14 cellular contexts compared by ENCODE assay signal in the genomic region with DNA sequence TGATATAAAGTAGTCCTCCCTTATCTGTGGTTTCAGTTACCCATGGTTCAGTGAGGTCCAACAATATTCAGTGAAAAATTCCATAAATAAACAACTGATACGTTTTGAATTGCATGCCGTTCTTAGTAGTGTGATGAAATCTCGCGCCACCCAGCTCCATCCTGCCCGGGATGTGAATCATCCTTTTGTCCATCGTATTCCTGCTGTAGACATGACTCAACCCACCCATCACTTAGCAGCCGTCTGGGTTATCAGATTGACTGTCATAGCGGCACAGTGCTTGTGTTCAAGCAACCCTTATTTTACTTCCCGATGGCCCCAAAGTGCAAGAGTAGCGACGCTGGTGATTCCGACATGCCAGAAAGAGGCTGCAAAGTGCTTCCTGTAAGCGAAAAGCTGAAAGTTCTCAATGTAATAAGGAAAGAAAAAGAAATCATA. TPM values are rescaled to one million over a fixed set of nuclear protein-coding genes. Genes with fewer than 3 reads are reported as not detected.
DNase-seq lines count a peak whose midpoint lies in the region; ATAC-seq, FAIRE-seq and TF ChIP-seq lines count a peak whose summit lies in the region.
"Had no signal": no experiment of that assay in that cellular context is flagged by ENCODE, and none has a peak within 500 bp of the region (broad histone marks: within the 10 kb centered on the region; RNA-seq: fewer than 3 reads in every experiment).

No MANE protein-coding gene starts in this region.

- H3K27me3 ChIP-seq in astrocyte (ENCODE audit: insufficient read depth, low read length): no peaks in the 10 kb centered on the region
- H3K27me3 ChIP-seq: ovary, upper lobe of right lung had no signal

- peaks cover 6% of the 10 kb centered on the region for H3K4me1 ChIP-seq in astrocyte (ENCODE audit: insufficient read depth, low read length)
- H3K4me1 ChIP-seq: upper lobe of right lung had no signal

- CTCF ChIA-PET in activated CD4-positive, alpha-beta memory T cell treated with anti-CD3 and anti-CD28 coated beads for 36 hours (lab: Charles Lee): no interaction called here

- H3K4me3 ChIP-seq in astrocyte (ENCODE audit: insufficient read depth, low read depth, low read length): peak overlapping the region; percentile 48
- H3K4me3 ChIP-seq: ovary, upper lobe of right lung had no signal

- peak; percentile 78 for FAIRE-seq in astrocyte (lab: Jason Lieb, UNC)

- peaks cover 15% of the 10 kb centered on the region for H3K36me3 Mint-ChIP-seq in astrocyte (ENCODE audit: low read depth, unreplicated experiment)
- no peaks in the 10 kb centered on the region for H3K36me3 Mint-ChIP-seq in activated CD4-positive, alpha-beta memory T cell treated with anti-CD3 and anti-CD28 coated beads for 36 hours
- H3K36me3 Mint-ChIP-seq: activated naive CD8-positive, alpha-beta T cell; CD8-positive, alpha-beta memory T cell had no signal

- no peaks in the 10 kb centered on the region for H3K36me3 ChIP-seq in astrocyte (ENCODE audit: insufficient read depth, low read length)
- H3K36me3 ChIP-seq: ovary, upper lobe of right lung had no signal

- ATAC-seq in GM19328 (IDR thresholded peaks at IDR 0.05; ENCODE audit: unreplicated experiment): no peak
- ATAC-seq: activated CD8-positive, alpha-beta T cell treated with anti-CD3 and anti-CD28 coated beads, Interleukin-2, amount 10 ng/mL, durations not matched to agents 7 days and 5 days; left lobe of liver; upper lobe of right lung had no signal

- H3K9me3 ChIP-seq in astrocyte (ENCODE audit: insufficient read depth, low read depth, low read length): no peaks in the 10 kb centered on the region
- H3K9me3 ChIP-seq: ovary, upper lobe of right lung had no signal

- H3K4me2 ChIP-seq in astrocyte (ENCODE audit: low read length): peak overlapping the region; percentile 76

- peaks cover 1% of the 10 kb centered on the region for H3K27me3 Mint-ChIP-seq in astrocyte (ENCODE audit: low read depth, unreplicated experiment)
- no peaks in the 10 kb centered on the region for H3K27me3 Mint-ChIP-seq in activated CD4-positive, alpha-beta memory T cell treated with anti-CD3 and anti-CD28 coated beads for 36 hours
- H3K27me3 Mint-ChIP-seq: activated naive CD8-positive, alpha-beta T cell had no signal

- H3K27ac ChIP-seq in astrocyte (ENCODE audit: low read depth, low read length): peak overlapping the region; percentile 52
- H3K27ac ChIP-seq: ovary, upper lobe of right lung had no signal

- POLR2A ChIA-PET in activated CD4-positive, alpha-beta memory T cell treated with anti-CD3 and anti-CD28 coated beads for 36 hours (lab: Charles Lee): no interaction called here

- peaks cover 18% of the 10 kb centered on the region for H3K4me1 Mint-ChIP-seq in astrocyte (ENCODE audit: low read depth, unreplicated experiment)
- no peaks in the 10 kb centered on the region for H3K4me1 Mint-ChIP-seq in activated CD4-positive, alpha-beta memory T cell treated with anti-CD3 and anti-CD28 coated beads for 36 hours (ENCODE audit: low read depth)
- H3K4me1 Mint-ChIP-seq: CD8-positive, alpha-beta memory T cell had no signal

- H3K79me2 ChIP-seq in astrocyte (ENCODE audit: insufficient read depth, low read length): no peaks in the 10 kb centered on the region

- intact Hi-C loops in activated CD4-positive, alpha-beta memory T cell treated with anti-CD3 and anti-CD28 coated beads for 36 hours (cut with micrococcal nuclease): no loop called here

- H2AFZ ChIP-seq in astrocyte (ENCODE audit: low read depth, low read length): peak overlapping the region; percentile 62

- peak overlapping the region; percentile 80 for H3K4me3 Mint-ChIP-seq in astrocyte (ENCODE audit: unreplicated experiment)
- H3K4me3 Mint-ChIP-seq in activated CD4-positive, alpha-beta memory T cell treated with anti-CD3 and anti-CD28 coated beads for 36 hours: no peak overlapping the region
- H3K4me3 Mint-ChIP-seq: activated CD8-positive, alpha-beta T cell treated with anti-CD3 and anti-CD28 coated beads, Interleukin-2, amount 10 ng/mL, durations not matched to agents 7 days and 5 days; activated naive CD8-positive, alpha-beta T cell; CD8-positive, alpha-beta memory T cell had no signal

- DNase-seq in AG20443 (ENCODE audit: low spot score) (peak; percentile 32), M059J (ENCODE audit: low read depth) (peak; percentile 86), astrocyte (ENCODE audit: low read depth) (peak; percentile 89), islet precursor cell (peak; percentile 82), cerebellar nuclear complex (lab: John Stamatoyannopoulos, UW) (no peak), cerebellum (ENCODE audit: low spot score) (no peak)
- no peak for DNase-seq in activated CD4-positive, alpha-beta memory T cell treated with anti-CD3 and anti-CD28 coated beads for 36 hours
- DNase-seq: activated CD8-positive, alpha-beta T cell treated with anti-CD3 and anti-CD28 coated beads, Interleukin-2, amount 10 ng/mL, durations not matched to agents 7 days and 5 days; CD8-positive, alpha-beta memory T cell; ovary; upper lobe of right lung had no signal

- peaks cover 12% of the 10 kb centered on the region for H3K9me3 Mint-ChIP-seq in astrocyte (ENCODE audit: unreplicated experiment)
- H3K9me3 Mint-ChIP-seq in activated CD4-positive, alpha-beta memory T cell treated with anti-CD3 and anti-CD28 coated beads for 36 hours: no peaks in the 10 kb centered on the region

- H3K27ac Mint-ChIP-seq in astrocyte (ENCODE audit: unreplicated experiment): peak overlapping the region; percentile 98
- H3K27ac Mint-ChIP-seq in activated CD4-positive, alpha-beta memory T cell treated with anti-CD3 and anti-CD28 coated beads for 36 hours: no peak overlapping the region
- H3K27ac Mint-ChIP-seq: activated CD8-positive, alpha-beta T cell treated with anti-CD3 and anti-CD28 coated beads, Interleukin-2, amount 10 ng/mL, durations not matched to agents 7 days and 5 days; activated naive CD8-positive, alpha-beta T cell; CD8-positive, alpha-beta memory T cell had no signal

- H3K9ac ChIP-seq in astrocyte (ENCODE audit: low read length): peak overlapping the region; percentile 52

- TF ChIP-seq CTCF in astrocyte (IDR thresholded peaks at IDR 0.05; ENCODE audit: insufficient read depth, low read depth, low read length): no peak

- no peaks in the 10 kb centered on the region for H4K20me1 ChIP-seq in astrocyte (ENCODE audit: insufficient read depth, low read length)

RNA-seq across cellular contexts. Expression of gene MEX3B, which starts 48.0 kb away (rescaled TPM):
- 1.6 and 4.1 TPM in 2 replicates for total RNA-seq in M059J (2014; rRNA removed; shearing (Covaris generic))
- total RNA-seq in astrocyte: 18.7 and 19.1 TPM in 2 replicates
- under 1 TPM; 0.67 to 0.82 TPM for total RNA-seq in activated CD4-positive, alpha-beta memory T cell treated with anti-CD3 and anti-CD28 coated beads for 36 hours
- 39.9 TPM for total RNA-seq in cerebellum

Comparison
In these comparisons a context has a peak if more than half of its experiments do, and no peak if none do; other contexts are left out.
1. DNase-seq: peak in AG20443 (single experiment), M059J (single experiment), astrocyte (single experiment) and islet precursor cell (single experiment); none in cerebellar nuclear complex (0 of 2), activated CD4-positive, alpha-beta memory T cell treated with anti-CD3 and anti-CD28 coated beads for 36 hours (single experiment) and cerebellum (single experiment).